In genomic region chrX:47940448-47940847, GRCh38 we compare ENCODE assay signal across 40 cellular contexts.
"Had no signal": no experiment of that assay in that cellular context is flagged by ENCODE, and none has a peak within 500 bp of the region (broad histone marks: within the 10 kb centered on the region; RNA-seq: fewer than 3 reads in every experiment).

No MANE protein-coding gene starts in this region.

- H3K27me3 ChIP-seq: adrenal gland, cardiac muscle cell had no signal

- H3K4me1 Mint-ChIP-seq: activated T-helper 17 cell treated with anti-CD3 and anti-CD28 coated beads, Interleukin-2, amount 50 U/mL, for 72 hours; central memory CD8-positive, alpha-beta T cell had no signal

- H3K36me3 ChIP-seq: adrenal gland, cardiac muscle cell, WERI-Rb-1 had no signal

- H3K27ac Mint-ChIP-seq: activated CD4-positive, alpha-beta memory T cell treated with anti-CD3 and anti-CD28 coated beads for 36 hours; activated CD4-positive, alpha-beta T cell treated with anti-CD3 and anti-CD28 coated beads, Interleukin-2, amount 10 ng/mL, durations not matched to agents 24 days and 14 days; activated CD8-positive, alpha-beta T cell treated with anti-CD3 and anti-CD28 coated beads for 36 hours; activated naive CD4-positive, alpha-beta T cell treated with anti-CD3 and anti-CD28 coated beads for 36 hours; activated naive CD4-positive, alpha-beta T cell treated with anti-CD3 and anti-CD28 coated beads, Interleukin-2, amount 50 U/mL, for 72 hours; activated naive CD8-positive, alpha-beta T cell treated with anti-CD3 and anti-CD28 coated beads for 36 hours; activated T-cell treated with anti-CD3 and anti-CD28 coated beads, Interleukin-2, amount 50 U/mL, for 72 hours; activated T-helper 1 cell treated with anti-CD3 and anti-CD28 coated beads, Interleukin-12 subunit alpha, Interleukin-12 subunit beta, Interleukin-2, Interleukin-4 antibody, amounts not matched to agents 30 ng/mL and 10 ng/mL and 1 ng/mL, durations not matched to agents 14 hours and 24 hours and 36 hours; activated T-helper 17 cell treated with anti-CD3 and anti-CD28 coated beads, Interleukin-2, amount 50 U/mL, for 72 hours; brain; T-helper 1 cell treated with Interleukin-12 subunit alpha and Interleukin-12 subunit beta and Interleukin-4 antibody, amounts not matched to agents 30 μg/mL and 1 μg/mL, for 36 hours; T-helper 2 cell treated with Interferon-gamma antibody and Interleukin-4, amounts not matched to agents 5 μg/mL and 100 μg/mL, for 36 hours; WTC11 had no signal

- DNase-seq: activated CD4-positive, alpha-beta memory T cell treated with anti-CD3 and anti-CD28 coated beads for 36 hours; activated CD4-positive, alpha-beta T cell treated with anti-CD3 and anti-CD28 coated beads for 1 hour; activated CD4-positive, alpha-beta T cell treated with anti-CD3 and anti-CD28 coated beads for 4 hours; activated CD4-positive, alpha-beta T cell treated with anti-CD3 and anti-CD28 coated beads, Interleukin-2, amount 10 ng/mL, durations not matched to agents 24 days and 14 days; activated CD4-positive, alpha-beta T cell treated with anti-CD3 and anti-CD28 coated beads, Interleukin-2, amount 50 U/mL, for 1 hour; activated CD4-positive, alpha-beta T cell treated with anti-CD3 and anti-CD28 coated beads, Interleukin-2, amount 50 U/mL, for 4 hours; activated CD4-positive, CD25-positive, alpha-beta regulatory T cell; activated CD8-positive, alpha-beta memory T cell treated with anti-CD3 and anti-CD28 coated beads, Interleukin-2, amount 50 U/mL, for 4 hours; activated CD8-positive, alpha-beta T cell treated with anti-CD3 and anti-CD28 coated beads for 36 hours; activated effector memory CD4-positive, alpha-beta T cell treated with anti-CD3 and anti-CD28 coated beads, Interleukin-2, amount 50 U/mL, for 16 hours; activated gamma-delta T cell treated with Interleukin-2 at 50 U/mL for 16 hours; activated naive CD4-positive, alpha-beta T cell; activated naive CD4-positive, alpha-beta T cell treated with anti-CD3 and anti-CD28 coated beads for 36 hours; activated naive CD4-positive, alpha-beta T cell treated with anti-CD3 and anti-CD28 coated beads, Interleukin-2, amount 50 U/mL, for 16 hours; activated naive CD8-positive, alpha-beta T cell treated with anti-CD3 and anti-CD28 coated beads for 36 hours; activated T-cell treated with anti-CD3 and anti-CD28 coated beads for 4 hours; activated T-cell treated with anti-CD3 and anti-CD28 coated beads, Interleukin-2, amount 50 U/mL, for 1 hour; activated T-cell treated with anti-CD3 and anti-CD28 coated beads, Interleukin-2, amount 50 U/mL, for 4 hours; activated T-cell treated with anti-CD3 and anti-CD28 coated beads, Interleukin-2, amount 50 U/mL, for 72 hours; adrenal gland; amniotic stem cell; aorta; caudate nucleus; cerebellar nuclear complex; T-helper 1 cell; T-helper 2 cell; T-helper 9 cell; WERI-Rb-1 had no signal

- FAIRE-seq: bronchial epithelial cell, TTC549 had no signal

- H3K27ac ChIP-seq: adrenal gland, cardiac muscle cell, WERI-Rb-1 had no signal

- H3K27me3 Mint-ChIP-seq: activated CD4-positive, alpha-beta T cell treated with anti-CD3 and anti-CD28 coated beads, Interleukin-2, amount 10 ng/mL, durations not matched to agents 24 days and 14 days; activated CD8-positive, alpha-beta T cell treated with anti-CD3 and anti-CD28 coated beads for 36 hours; activated naive CD8-positive, alpha-beta T cell treated with anti-CD3 and anti-CD28 coated beads for 36 hours; activated T-helper 17 cell treated with anti-CD3 and anti-CD28 coated beads, Interleukin-2, amount 50 U/mL, for 72 hours; central memory CD8-positive, alpha-beta T cell had no signal

- H3K9me3 Mint-ChIP-seq: activated CD8-positive, alpha-beta T cell treated with anti-CD3 and anti-CD28 coated beads for 36 hours; activated T-cell treated with anti-CD3 and anti-CD28 coated beads, Interleukin-2, amount 50 U/mL, for 4 hours; central memory CD8-positive, alpha-beta T cell; T-helper 2 cell treated with Interferon-gamma antibody and Interleukin-4, amounts not matched to agents 5 μg/mL and 100 μg/mL, for 36 hours had no signal

- H3K36me3 Mint-ChIP-seq: brain, WTC11 had no signal

- ATAC-seq: activated CD4-positive, CD25-positive, alpha-beta regulatory T cell treated with anti-CD3 and anti-CD28 coated beads, Interleukin-2, amount 50 U/mL, for 24 hours; activated CD8-positive, alpha-beta T cell treated with anti-CD3 and anti-CD28 coated beads for 36 hours; activated naive CD4-positive, alpha-beta T cell treated with anti-CD3 and anti-CD28 coated beads, Interleukin-2, amount 50 U/mL, for 72 hours; activated T-cell treated with anti-CD3 and anti-CD28 coated beads, Interleukin-2, amount 50 U/mL, for 4 hours; activated T-cell treated with anti-CD3 and anti-CD28 coated beads, Interleukin-2, amount 50 U/mL, for 72 hours; activated T-helper 17 cell treated with anti-CD3 and anti-CD28 coated beads, Interleukin-2, amount 50 U/mL, for 72 hours; WTC11 had no signal

- H3K4me3 ChIP-seq: adrenal gland, cardiac muscle cell had no signal

- H3K4me1 ChIP-seq: adrenal gland had no signal

- H3K4me3 Mint-ChIP-seq: activated CD4-positive, alpha-beta memory T cell treated with anti-CD3 and anti-CD28 coated beads for 36 hours; activated CD4-positive, alpha-beta T cell treated with anti-CD3 and anti-CD28 coated beads, Interleukin-2, amount 10 ng/mL, durations not matched to agents 24 days and 14 days; activated CD8-positive, alpha-beta T cell treated with anti-CD3 and anti-CD28 coated beads for 36 hours; activated naive CD4-positive, alpha-beta T cell treated with anti-CD3 and anti-CD28 coated beads for 36 hours; activated naive CD8-positive, alpha-beta T cell treated with anti-CD3 and anti-CD28 coated beads for 36 hours; activated T-cell treated with anti-CD3 and anti-CD28 coated beads, Interleukin-2, amount 50 U/mL, for 4 hours; activated T-cell treated with anti-CD3 and anti-CD28 coated beads, Interleukin-2, amount 50 U/mL, for 72 hours; activated T-helper 1 cell treated with anti-CD3 and anti-CD28 coated beads, Interleukin-12 subunit alpha, Interleukin-12 subunit beta, Interleukin-2, Interleukin-4 antibody, amounts not matched to agents 30 ng/mL and 10 ng/mL and 1 ng/mL, durations not matched to agents 14 hours and 24 hours and 36 hours; activated T-helper 17 cell treated with anti-CD3 and anti-CD28 coated beads, Interleukin-2, amount 50 U/mL, for 72 hours; brain; central memory CD8-positive, alpha-beta T cell; T-helper 1 cell treated with Interleukin-12 subunit alpha and Interleukin-12 subunit beta and Interleukin-4 antibody, amounts not matched to agents 30 μg/mL and 1 μg/mL, for 36 hours; T-helper 2 cell treated with Interferon-gamma antibody and Interleukin-4, amounts not matched to agents 5 μg/mL and 100 μg/mL, for 36 hours; WTC11 had no signal
